18 cellular contexts compared by ENCODE assay signal in genomic region chr1:38775175-38775845, GRCh38.
DNase-seq lines count a peak whose midpoint lies in the region; FAIRE-seq and TF ChIP-seq lines count a peak whose summit lies in the region.
"Had no signal": no experiment of that assay in that cellular context is flagged by ENCODE, and none has a peak within 500 bp of the region (broad histone marks: within the 10 kb centered on the region; RNA-seq: fewer than 3 reads in every experiment).

No MANE protein-coding gene starts in this region.

- 0 out of 2 replicates have a peak overlapping the region, but pooled peaks have one; percentile 29 for H2AFZ ChIP-seq in H1 (ENCODE audit: low read length)
- H2AFZ ChIP-seq: GM23248 had no signal

- TF ChIP-seq RAD21 in H1 (IDR thresholded peaks at IDR 0.05 in 1 of 2, conservative IDR thresholded peaks at IDR 0.05 in 1 of 2; ENCODE audit: low read depth in 2 of 2, low read length in 2 of 2): no peak

- no peaks in the 10 kb centered on the region for H3K27me3 ChIP-seq in H1 (replicated peaks in 1 of 4; ENCODE audit: control insufficient read depth in 3 of 4, extremely low read depth in 1 of 4, insufficient read depth in 3 of 4, low read length in 3 of 4)

- DNase-seq in D721Med (ENCODE audit: insufficient read length, low spot score) (peak; percentile 81), NCI-H524 (lab: John Stamatoyannopoulos, UW) (peak; percentile 84 to 93), H1 (ENCODE audit: low read depth in 1 of 2, low spot score in 2 of 2) (no peak), activated gamma-delta T cell (lab: John Stamatoyannopoulos, UW) (no peak), frontal cortex (ENCODE audit: low spot score in 2 of 2) (no peak), HT-29 (ENCODE audit: low spot score) (no peak)
- DNase-seq: Calu3; CD4-positive, CD25-positive, alpha-beta regulatory T cell; DMS153; DMS79 treated with DMSO at 0.1 percent for 48 hours; EL; GM23248; H9 had no signal

- TF ChIP-seq EP300 in H1 (IDR thresholded peaks at IDR 0.05; ENCODE audit: borderline replicate concordance in 1 of 2, low read depth in 2 of 2, low read length in 2 of 2): no peak

- H3K9ac ChIP-seq in H1 (replicated peaks in 1 of 4; ENCODE audit: extremely low read depth in 1 of 4, low read depth in 3 of 4, low read length in 3 of 4): no peak overlapping the region
- H3K9ac ChIP-seq: GM23248 had no signal

- H4K20me1 ChIP-seq in H1 (replicated peaks in 1 of 2; ENCODE audit: control insufficient read depth in 1 of 2, insufficient read depth in 2 of 2, low read length in 2 of 2): no peaks in the 10 kb centered on the region

- H2BK120ac ChIP-seq in H1 (replicated peaks; ENCODE audit: low read depth, low read length): no peak overlapping the region

- no peak overlapping the region for H3K4me3 ChIP-seq in H1 (ENCODE audit: extremely low read depth in 1 of 4, insufficient read depth in 2 of 4, low read depth in 3 of 4, low read length in 4 of 4)
- H3K4me3 ChIP-seq: A549, GM23248 had no signal

- CTCF ChIA-PET in H1 (lab: Charles Lee; ENCODE audit: partially characterized antibody): interaction anchor here (1.0 kb wide), 2 partner anchors 114 to 253 kb away, joined by 3 read pairs; no protein-coding TSS in a partner anchor

- TF ChIP-seq POLR2A in H1 (IDR thresholded peaks at IDR 0.05; ENCODE audit: control extremely low read depth in 1 of 2, low read depth in 2 of 2, low read length in 2 of 2): no peak

- H4K5ac ChIP-seq in H1 (ENCODE audit: insufficient read length, low read depth, low read length): no peak overlapping the region

- H3K14ac ChIP-seq in H1 (ENCODE audit: insufficient read length): no peak overlapping the region

- no peak overlapping the region for H2AK5ac ChIP-seq in H1 (ENCODE audit: low read depth, low read length)

- H3K4ac ChIP-seq in H1 (replicated peaks; ENCODE audit: insufficient read length, low read depth, low read length): no peak overlapping the region

- no peaks in the 10 kb centered on the region; a peak in 3 of 7 replicates for H3K4me1 ChIP-seq in H1 (replicated peaks in 1 of 4; ENCODE audit: control insufficient read depth in 3 of 4, insufficient read depth in 4 of 4, low read length in 3 of 4)
- H3K4me1 ChIP-seq: A549 had no signal

- 0 out of 2 replicates have a peak overlapping the region, but pooled peaks have one; percentile 9 for H3K18ac ChIP-seq in H1 (ENCODE audit: extremely low read depth, low read length)

- H2BK12ac ChIP-seq in H1 (ENCODE audit: low read depth, low read length): no peak overlapping the region

- POLR2A ChIA-PET in H1 (lab: Charles Lee; ENCODE audit: partially characterized antibody): no interaction called here

- no peak overlapping the region for H4K91ac ChIP-seq in H1 (replicated peaks; ENCODE audit: insufficient read length, low read length)

- H3K79me1 ChIP-seq in H1 (ENCODE audit: low read depth, low read length): no peaks in the 10 kb centered on the region

- H3K36me3 ChIP-seq in H1 (ENCODE audit: control insufficient read depth in 2 of 4, insufficient read depth in 4 of 4, low read length in 3 of 4): no peaks in the 10 kb centered on the region

- no peaks in the 10 kb centered on the region for H3K79me2 ChIP-seq in H1 (ENCODE audit: control insufficient read depth in 1 of 2, insufficient read depth in 2 of 2, low read length in 2 of 2)

- no peak overlapping the region for H3K23ac ChIP-seq in H1 (ENCODE audit: insufficient read length)

- no peak overlapping the region for H2BK20ac ChIP-seq in H1 (ENCODE audit: low read length)

- WGBS in H1 (ENCODE audit: extremely low coverage in 1 of 2, insufficient coverage in 1 of 2, insufficient read length in 1 of 2, insufficient replicate concordance in 2 of 2, low coverage in 1 of 2, low lambda C conversion rate in 2 of 2, missing lambda C conversion rate in 1 of 2), 2 experiments: 90% methylated on average over 9 of the region's 9 CpGs; no CpG with 5 or more reads in 1 of the 2 experiments

- no peak overlapping the region for H3K27ac ChIP-seq in H1 (ENCODE audit: low read depth, low read length)
- H3K27ac ChIP-seq: A549, GM23248 had no signal

- no peaks in the 10 kb centered on the region for H3K9me3 ChIP-seq in H1 (ENCODE audit: insufficient read depth in 2 of 2, low read depth in 1 of 2, low read length in 1 of 2)
- H3K9me3 ChIP-seq: A549 had no signal

- H2BK5ac ChIP-seq in H1 (ENCODE audit: low read depth, low read length): no peak overlapping the region

- H3K23me2 ChIP-seq in H1 (ENCODE audit: low read depth, low read length): no peaks in the 10 kb centered on the region

- H4K8ac ChIP-seq in H1 (ENCODE audit: extremely low read depth, insufficient read depth, low read length): no peak overlapping the region

- H3K4me2 ChIP-seq in H1 (ENCODE audit: insufficient read depth in 1 of 2, low read depth in 2 of 2, low read length in 2 of 2): no peak overlapping the region
- H3K4me2 ChIP-seq: A549 had no signal

- FAIRE-seq in D721Med (lab: Jason Lieb, UNC): peak; percentile 97
- no peak for FAIRE-seq in H1 (lab: Jason Lieb, UNC)
- FAIRE-seq in frontal cortex (lab: Jason Lieb, UNC): no peak
- FAIRE-seq: A549, G401.6, GM12891, HepG2, HTR-8/SVneo had no signal

- TF ChIP-seq CTCF in D721Med (IDR thresholded peaks at IDR 0.05; ENCODE audit: insufficient read depth, missing control alignments) (no peak), H1 (IDR thresholded peaks at IDR 0.05; ENCODE audit: control extremely low read depth in 1 of 3, insufficient read depth in 1 of 3, low read depth in 1 of 3, low read length in 3 of 3) (no peak)

- H2BK15ac ChIP-seq in H1 (ENCODE audit: low read length): no peak overlapping the region

- H3K56ac ChIP-seq in H1 (replicated peaks; ENCODE audit: insufficient read length, low read depth, low read length): no peak overlapping the region

TF ChIP-seq in H1, 55 proteins besides CTCF, POLR2A, EP300 and RAD21:
- TF ChIP-seq MAX (IDR thresholded peaks at IDR 0.05): no peak
- no peak for TF ChIP-seq SP2 (IDR thresholded peaks at IDR 0.05; ENCODE audit: low read length)

Comparison
In these comparisons a context has a peak if more than half of its experiments do, and no peak if none do; other contexts are left out.
1. DNase-seq: peak in D721Med (single experiment) and NCI-H524 (2 of 2); none in H1 (0 of 2), activated gamma-delta T cell (single experiment), frontal cortex (0 of 2) and HT-29 (single experiment).